In the genomic region with DNA sequence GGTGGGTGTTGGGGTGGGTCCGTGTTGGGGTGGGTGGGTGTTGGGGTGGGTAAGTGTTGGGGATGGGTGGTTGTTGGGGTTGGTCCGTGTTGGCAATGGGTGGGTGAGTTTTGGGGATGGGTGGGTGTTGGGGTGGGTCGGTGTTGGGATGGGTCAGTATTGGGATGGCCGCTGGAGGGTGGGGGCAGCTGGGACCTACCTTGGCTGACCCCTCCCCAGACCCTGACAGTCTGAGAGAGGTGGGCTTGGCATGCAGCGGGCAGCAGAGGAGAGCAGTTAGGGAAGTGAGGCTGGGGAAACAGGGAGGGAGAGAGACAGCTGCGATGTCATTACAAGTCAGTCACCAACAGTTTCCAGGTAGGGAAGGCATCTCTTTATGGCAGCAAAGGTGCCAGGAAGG, we compare ENCODE assay signal across 8 cellular contexts. TPM values are rescaled to one million over a fixed set of nuclear protein-coding genes. Genes with fewer than 3 reads are reported as not detected.
"Had no signal": no experiment of that assay in that cellular context is flagged by ENCODE, and none has a peak within 500 bp of the region (broad histone marks: within the 10 kb centered on the region; RNA-seq: fewer than 3 reads in every experiment).

No MANE protein-coding gene starts in this region.

- H3K9me3 Mint-ChIP-seq: IgD-negative memory B cell had no signal

- H3K9me3 ChIP-seq: HAP-1 had no signal

- H3K27ac ChIP-seq: GM23248 had no signal

- H3K9ac ChIP-seq: GM23248 had no signal

- DNase-seq: GM23248, GOT3, H7, KBM-7 had no signal

- H3K4me1 ChIP-seq: HAP-1 had no signal

- H3K27ac Mint-ChIP-seq: IgD-negative memory B cell had no signal

- H3K4me3 ChIP-seq: GM23248, HAP-1 had no signal

- H2AFZ ChIP-seq: GM23248 had no signal

- H3K36me3 ChIP-seq: HAP-1 had no signal

- H3K36me3 Mint-ChIP-seq: IgD-negative memory B cell had no signal

- ATAC-seq: HCT116 had no signal

RNA-seq across cellular contexts. Expression of gene GATA5, which starts 23.1 kb away (rescaled TPM):
- total RNA-seq: GM23248, HT1080 had no signal
- polyA plus RNA-seq: GM23248, IgD-negative memory B cell had no signal
